8 cellular contexts compared by ENCODE assay signal in genomic region chrX:154366666-154367055, GRCh38. TPM values are rescaled to one million over a fixed set of nuclear protein-coding genes. Genes with fewer than 3 reads are reported as not detected.
DNase-seq lines count a peak whose midpoint lies in the region; TF ChIP-seq lines count a peak whose summit lies in the region.
"Had no signal": no experiment of that assay in that cellular context is flagged by ENCODE, and none has a peak within 500 bp of the region (broad histone marks: within the 10 kb centered on the region; RNA-seq: fewer than 3 reads in every experiment).

No MANE protein-coding gene starts in this region.

- H2AFZ ChIP-seq in MM.1S (ENCODE audit: low read length), result no peak overlapping the region

- H3K4me1 ChIP-seq in ascending aorta (peaks cover 7 to 12% of the 10 kb centered on the region in 2 donors), muscle layer of duodenum (ENCODE audit: control insufficient read depth in 1 of 2, insufficient read depth in 2 of 2, low read length in 2 of 2) (peaks cover 0 to 36% of the 10 kb centered on the region in 2 donors), MM.1S (ENCODE audit: low read length) (0 out of 2 replicates have a peak, but pooled peaks cover 3% of the 10 kb centered on the region)

- TF ChIP-seq CTCF in ascending aorta (IDR thresholded peaks at IDR 0.05), result no peak
- TF ChIP-seq CTCF in MM.1S (IDR thresholded peaks at IDR 0.05; ENCODE audit: low read length), result no peak

- no peaks in the 10 kb centered on the region for H4K20me1 ChIP-seq in MM.1S (ENCODE audit: insufficient read depth, low read length)

- H3K36me3 ChIP-seq in ascending aorta (peaks cover 67 to 83% of the 10 kb centered on the region in 2 donors), muscle layer of duodenum (ENCODE audit: control insufficient read depth in 1 of 2, insufficient read depth in 2 of 2, low read length in 2 of 2) (peaks cover 21 to 56% of the 10 kb centered on the region in 2 donors), MM.1S (replicated peaks; ENCODE audit: insufficient read depth, low read length) (no peaks in the 10 kb centered on the region)

- H3K4me3 ChIP-seq in ascending aorta (peak overlapping the region in 1 of 2 donors; percentile 91), muscle layer of duodenum (ENCODE audit: low read depth in 1 of 2, low read length in 2 of 2) (peak overlapping the region in 1 of 2 donors; percentile 84), MM.1S (ENCODE audit: low read length) (no peak overlapping the region)

- DNase-seq in Ammon's horn (ENCODE audit: low spot score) (peak; percentile 59), ascending aorta (ENCODE audit: low spot score in 2 of 2) (no peak), MM.1S (no peak), ACHN (no peak)
- no peak for DNase-seq in activated effector memory CD4-positive, alpha-beta T cell treated with anti-CD3 and anti-CD28 coated beads, Interleukin-2, amount 50 U/mL, for 16 hours
- DNase-seq: COR-L47, NCI-H1930 had no signal

- no peak overlapping the region for H3K4me2 ChIP-seq in MM.1S (ENCODE audit: low read depth, low read length)

- H3F3A ChIP-seq in MM.1S (ENCODE audit: insufficient read depth, low read length), result no peaks in the 10 kb centered on the region

- H3K9me2 ChIP-seq in MM.1S (replicated peaks; ENCODE audit: insufficient read depth, low read length), result no peaks in the 10 kb centered on the region

- intact Hi-C loops in ascending aorta (cut with DNase I), result no loop called here

- peaks cover 36% of the 10 kb centered on the region for H3K79me2 ChIP-seq in MM.1S (ENCODE audit: low read length)

- no peaks in the 10 kb centered on the region for H3K27me3 ChIP-seq in ascending aorta
- H3K27me3 ChIP-seq in muscle layer of duodenum (ENCODE audit: low read depth, low read length), result no peaks in the 10 kb centered on the region
- H3K27me3 ChIP-seq in MM.1S (replicated peaks; ENCODE audit: insufficient read depth, low read length), result no peaks in the 10 kb centered on the region

- H3K27ac ChIP-seq in ascending aorta (peak overlapping the region; percentile 91 to 94), muscle layer of duodenum (ENCODE audit: low read length) (peak overlapping the region; percentile 63), MM.1S (ENCODE audit: low read length) (no peak overlapping the region)

- H3K9me3 ChIP-seq in ascending aorta (no peaks in the 10 kb centered on the region), muscle layer of duodenum (ENCODE audit: control insufficient read depth in 1 of 2, low read length in 2 of 2) (no peaks in the 10 kb centered on the region), MM.1S (replicated peaks; ENCODE audit: insufficient read depth, low read length) (no peaks in the 10 kb centered on the region)

- in situ Hi-C loops in ACHN (cut with HindIII; ENCODE audit: low pct_ligation_motif_present, low pct_unique_long_range_greater_than_20kb, low sequenced_read_pairs), result no loop called here

- no peak overlapping the region for H3K9ac ChIP-seq in MM.1S (ENCODE audit: low read length)

RNA-seq across cellular contexts. Expression of gene FLNA, which starts 7.8 kb away (rescaled TPM):
- 6,152 TPM for total RNA-seq in ascending aorta

RNA-seq across cellular contexts. Expression of gene EMD, which starts 12.4 kb away (rescaled TPM):
- 86.3 TPM for total RNA-seq in ascending aorta

RNA-seq across cellular contexts. Expression of gene RPL10, which starts 31.5 kb away (rescaled TPM):
- total RNA-seq in ascending aorta, result 4,298 TPM

RNA-seq across cellular contexts. Expression of gene DNASE1L1, which starts 42.4 kb away (rescaled TPM):
- 52.5 TPM for total RNA-seq in ascending aorta

RNA-seq across cellular contexts. Expression of gene TAFAZZIN, which starts 44.7 kb away (rescaled TPM):
- total RNA-seq in ascending aorta, result 33.4 TPM
